ENCODE assay signal across 19 cellular contexts in genomic region chr1:109080441-109081082, GRCh38. TPM values are rescaled to one million over a fixed set of nuclear protein-coding genes. Genes with fewer than 3 reads are reported as not detected.
DNase-seq lines count a peak whose midpoint lies in the region; ATAC-seq, FAIRE-seq and TF ChIP-seq lines count a peak whose summit lies in the region.
"Had no signal": no experiment of that assay in that cellular context is flagged by ENCODE, and none has a peak within 500 bp of the region (broad histone marks: within the 10 kb centered on the region; RNA-seq: fewer than 3 reads in every experiment).

No MANE protein-coding gene starts in this region.

- POLR2A ChIA-PET in K562 (lab: Yijun Ruan, JAX), result interaction anchor here (0.6 to 1.7 kb wide), 2 partner anchors 7 to 11 kb away, joined by 3 to 4 read pairs; no protein-coding TSS in a partner anchor
- POLR2A ChIA-PET in activated CD8-positive, alpha-beta T cell treated with anti-CD3 and anti-CD28 coated beads for 36 hours (lab: Charles Lee), result no interaction called here

- H3K27me3 ChIP-seq in HUES6 (ENCODE audit: control insufficient read depth, insufficient read depth, low read length), result no peaks in the 10 kb centered on the region
- H3K27me3 ChIP-seq in K562 (ENCODE audit: control insufficient read depth in 2 of 2, insufficient read depth in 2 of 2, low read length in 2 of 2), result no peaks in the 10 kb centered on the region
- H3K27me3 ChIP-seq in lower lobe of right lung (ENCODE audit: low read depth), result no peaks in the 10 kb centered on the region
- H3K27me3 ChIP-seq in thoracic aorta (replicated peaks; ENCODE audit: insufficient read depth), result no peaks in the 10 kb centered on the region
- H3K27me3 ChIP-seq: adrenal gland had no signal

- no peak overlapping the region for H3K4me3 Mint-ChIP-seq in activated CD8-positive, alpha-beta T cell treated with anti-CD3 and anti-CD28 coated beads for 36 hours
- H3K4me3 Mint-ChIP-seq: activated CD4-positive, alpha-beta memory T cell treated with anti-CD3 and anti-CD28 coated beads for 36 hours; activated T-cell treated with anti-CD3 and anti-CD28 coated beads, Interleukin-2, amount 50 U/mL, for 72 hours had no signal

- no peaks in the 10 kb centered on the region for H4K20me1 ChIP-seq in K562 (replicated peaks; ENCODE audit: control insufficient read depth, insufficient read depth, low read length)

- no peak for TF ChIP-seq POLR2A in K562 (conservative IDR thresholded peaks at IDR 0.05)

- no peaks in the 10 kb centered on the region for H3K36me3 Mint-ChIP-seq in activated CD8-positive, alpha-beta T cell treated with anti-CD3 and anti-CD28 coated beads for 36 hours (ENCODE audit: low read depth)

- H3K9me1 ChIP-seq in K562 (ENCODE audit: control insufficient read depth, insufficient read depth, low read length), result no peaks in the 10 kb centered on the region

- TF ChIP-seq CTCF in K562 (IDR thresholded peaks at IDR 0.05 in 2 of 3, conservative IDR thresholded peaks at IDR 0.05 in 1 of 3; ENCODE audit: insufficient read depth in 2 of 3, low read depth in 1 of 3, low read length in 3 of 3) (no peak), lower lobe of right lung (IDR thresholded peaks at IDR 0.05) (no peak), thoracic aorta (IDR thresholded peaks at IDR 0.05) (no peak)
- no peak for TF ChIP-seq CTCF in activated CD8-positive, alpha-beta T cell treated with anti-CD3 and anti-CD28 coated beads for 36 hours (IDR thresholded peaks at IDR 0.05)

- in situ Hi-C loops in K562 (cut with MboI), result no loop called here

- H3K9me3 Mint-ChIP-seq in activated CD8-positive, alpha-beta T cell treated with anti-CD3 and anti-CD28 coated beads for 36 hours, result no peaks in the 10 kb centered on the region
- H3K9me3 Mint-ChIP-seq: activated CD4-positive, alpha-beta memory T cell treated with anti-CD3 and anti-CD28 coated beads for 36 hours; activated T-cell treated with anti-CD3 and anti-CD28 coated beads, Interleukin-2, amount 50 U/mL, for 72 hours had no signal

- peaks cover 3% of the 10 kb centered on the region for H3K4me1 Mint-ChIP-seq in activated CD8-positive, alpha-beta T cell treated with anti-CD3 and anti-CD28 coated beads for 36 hours (ENCODE audit: low read depth)

- H3K27ac ChIP-seq in HUES6 (ENCODE audit: low read depth, low read length) (peak overlapping the region; percentile 0; the same call in 1 of the 2 replicates), K562 (ENCODE audit: extremely low read depth, low read depth, low read length) (peak overlapping the region; percentile 74; the same call in 2 of the 3 replicates), lower lobe of right lung (peak overlapping the region; percentile 65), thoracic aorta (peak overlapping the region; percentile 63 to 74)

- no TSS peak for BruUV-seq in K562 (replicated peaks; lab: Mats Ljungman, UMichigan)

- H3K4me1 ChIP-seq in HUES6 (ENCODE audit: control insufficient read depth, insufficient read depth, low read length), result peaks cover 18% of the 10 kb centered on the region
- H3K4me1 ChIP-seq in K562 (replicated peaks in 1 of 2; ENCODE audit: control insufficient read depth in 2 of 2, insufficient read depth in 2 of 2, low read length in 2 of 2), result peaks cover 23 to 39% of the 10 kb centered on the region in 2 experiments
- peaks cover 12% of the 10 kb centered on the region for H3K4me1 ChIP-seq in lower lobe of right lung
- H3K4me1 ChIP-seq in thoracic aorta (ENCODE audit: control insufficient read depth in 1 of 2, low read depth in 2 of 2), result peaks cover 0 to 28% of the 10 kb centered on the region in 2 donors

- TF ChIP-seq RAD21 in K562 (CRISPR knock-in tag; conservative IDR thresholded peaks at IDR 0.05 in 1 of 2, IDR thresholded peaks at IDR 0.05 in 1 of 2), result no peak

- H3K4me3 ChIP-seq in HUES6 (ENCODE audit: low read depth, low read length) (no peak overlapping the region), K562 (no peak overlapping the region), lower lobe of right lung (no peak overlapping the region), thoracic aorta (no peak overlapping the region)
- H3K4me3 ChIP-seq: adrenal gland had no signal

- no peak for ATAC-seq in K562
- ATAC-seq in lower lobe of right lung, result no peak
- ATAC-seq in thoracic aorta (ENCODE audit: insufficient number of reproducible peaks, low FRiP score, low read depth), result no peak
- no peak for ATAC-seq in GM21576 (IDR thresholded peaks at IDR 0.05; ENCODE audit: unreplicated experiment)
- ATAC-seq in activated CD8-positive, alpha-beta T cell treated with anti-CD3 and anti-CD28 coated beads for 36 hours, result no peak
- ATAC-seq in GM18517 (IDR thresholded peaks at IDR 0.05; ENCODE audit: unreplicated experiment), result no peak
- ATAC-seq: activated T-cell treated with anti-CD3 and anti-CD28 coated beads, Interleukin-2, amount 50 U/mL, for 72 hours; Panc1; stimulated activated naive CD8-positive, alpha-beta T cell treated with anti-CD3 and anti-CD28 coated beads, Interleukin-15, Interleukin-2, amounts not matched to agents 100 U/mL and 50 U/mL, for 24 hours had no signal

- H3K9ac ChIP-seq in HUES6 (ENCODE audit: low read length) (no peak overlapping the region), K562 (ENCODE audit: insufficient read depth in 1 of 2, low read depth in 2 of 2, low read length in 2 of 2) (peak overlapping the region; percentile 18 to 68; a peak in 3 of 4 replicates)

- no peak for FAIRE-seq in K562 (lab: Jason Lieb, UNC)
- FAIRE-seq: kidney had no signal

- intact Hi-C loops in K562 (cut with micrococcal nuclease) (no loop called here), lower lobe of right lung (cut with DNase I) (no loop called here)
- intact Hi-C loops in activated CD8-positive, alpha-beta T cell treated with anti-CD3 and anti-CD28 coated beads for 36 hours (cut with micrococcal nuclease), result no loop called here

- no peaks in the 10 kb centered on the region for H3K27me3 Mint-ChIP-seq in activated CD8-positive, alpha-beta T cell treated with anti-CD3 and anti-CD28 coated beads for 36 hours
- H3K27me3 Mint-ChIP-seq: activated CD4-positive, alpha-beta memory T cell treated with anti-CD3 and anti-CD28 coated beads for 36 hours had no signal

- H3K9me3 ChIP-seq in HUES6 (ENCODE audit: control insufficient read depth, insufficient read depth, low read depth, low read length) (no peaks in the 10 kb centered on the region), K562 (replicated peaks; ENCODE audit: control insufficient read depth, insufficient read depth, low read depth, low read length) (no peaks in the 10 kb centered on the region), lower lobe of right lung (no peaks in the 10 kb centered on the region), thoracic aorta (no peaks in the 10 kb centered on the region)
- H3K9me3 ChIP-seq: adrenal gland had no signal

- 73% methylated on average over 5 of the region's 5 CpGs for WGBS in K562 (ENCODE audit: insufficient coverage, low coverage, missing lambda C conversion rate)

- H3K36me3 ChIP-seq in HUES6 (ENCODE audit: control insufficient read depth, insufficient read depth, low read length) (peaks cover 2% of the 10 kb centered on the region; the same call in 1 of the 2 replicates), K562 (ENCODE audit: control insufficient read depth, insufficient read depth, low read length) (no peaks in the 10 kb centered on the region), lower lobe of right lung (no peaks in the 10 kb centered on the region), thoracic aorta (no peaks in the 10 kb centered on the region)
- H3K36me3 ChIP-seq: adrenal gland had no signal

- no peak for TF ChIP-seq EP300 in K562 (IDR thresholded peaks at IDR 0.05; ENCODE audit: low read length)

- H2AFZ ChIP-seq in K562 (ENCODE audit: low read depth, low read length), result peak overlapping the region; percentile 99

- peak overlapping the region; percentile 70 for H3K4me2 ChIP-seq in K562 (ENCODE audit: insufficient read depth, low read length)

- H3K79me2 ChIP-seq in K562 (ENCODE audit: control insufficient read depth, insufficient read depth, low read length), result peaks cover 3% of the 10 kb centered on the region

- H3K27ac Mint-ChIP-seq in activated CD8-positive, alpha-beta T cell treated with anti-CD3 and anti-CD28 coated beads for 36 hours, result no peak overlapping the region
- H3K27ac Mint-ChIP-seq: activated CD4-positive, alpha-beta memory T cell treated with anti-CD3 and anti-CD28 coated beads for 36 hours; activated T-cell treated with anti-CD3 and anti-CD28 coated beads, Interleukin-2, amount 50 U/mL, for 72 hours had no signal

- CTCF ChIA-PET in K562 (lab: Yijun Ruan, JAX; ENCODE audit: low intra/inter-chr PET ratio), result interaction anchor here (1.1 kb wide), 1 partner anchor 9 kb away, joined by 3 read pairs; no protein-coding TSS in a partner anchor
- CTCF ChIA-PET in activated CD8-positive, alpha-beta T cell treated with anti-CD3 and anti-CD28 coated beads for 36 hours (lab: Charles Lee), result no interaction called here

- DNase-seq in K562 (ENCODE audit: extremely low read depth in 1 of 4, low spot score in 3 of 4), result no peak
- no peak for DNase-seq in lower lobe of right lung
- no peak for DNase-seq in thoracic aorta (ENCODE audit: low spot score)
- DNase-seq in NCI-H146 (lab: John Stamatoyannopoulos, UW), result no peak
- DNase-seq in activated CD8-positive, alpha-beta T cell treated with anti-CD3 and anti-CD28 coated beads for 36 hours, result no peak
- DNase-seq: activated CD4-positive, alpha-beta memory T cell treated with anti-CD3 and anti-CD28 coated beads for 36 hours; activated T-cell treated with anti-CD3 and anti-CD28 coated beads, Interleukin-2, amount 50 U/mL, for 72 hours; adrenal gland; cerebellar nuclear complex; head of caudate nucleus; kidney; MM.1S; NCI-H2029 treated with DMSO at 0.1 percent for 48 hours; NCI-H526; stimulated activated naive CD8-positive, alpha-beta T cell treated with anti-CD3 and anti-CD28 coated beads, Interleukin-15, Interleukin-2, amounts not matched to agents 100 U/mL and 50 U/mL, for 24 hours had no signal

RNA-seq across cellular contexts. Expression of gene TAF13, which starts 4.8 kb away (rescaled TPM):
- 6.3 and 21.5 TPM in 2 replicates for total RNA-seq in K562 (2011; cell fraction: chromatin; rRNA removed; ENCODE audit: low replicate concordance)
- total RNA-seq in K562 (2011; cell fraction: nucleolus; rRNA removed), result 4.9 and 5.5 TPM in 2 replicates
- total RNA-seq in K562 (2011; cell fraction: nucleoplasm; rRNA removed), result 18.3 and 30.8 TPM in 2 replicates
- total RNA-seq in K562 (2014; rRNA removed) (22.9 and 26.6 TPM in 2 replicates), K562 (2014; rRNA removed; fragmentation: Illumina TruSeq; extraction: Trizol) (77.2 and 85.1 TPM in 2 replicates), K562 (2015; rRNA removed; fragmentation: Illumina TruSeq; extraction: Trizol) (49.2 and 52.1 TPM in 2 replicates), K562 (2021) (35.3 and 39.4 TPM in 2 replicates), lower lobe of right lung (38.8 TPM), thoracic aorta (10 to 100 TPM; 46.7 to 66.2 TPM)
- polyA plus RNA-seq in K562 (2011; rRNA removed) (35.9 and 61.5 TPM in 2 replicates), K562 (2014; fragmentation: Illumina TruSeq; extraction: Trizol) (46.7 and 57.6 TPM in 2 replicates), K562 (2014; fragmentation: Nextera tagmentation; extraction: Ambion mirVana) (10 to 100 TPM; 14.9 to 21.0 TPM), K562 (2014; rRNA removed) (38.7 and 39.6 TPM in 2 replicates)
- polyA plus RNA-seq in K562 (2011; cell fraction: cytosol; rRNA removed), result 2.8 and 14.0 TPM in 2 replicates
- polyA plus RNA-seq in K562 (2011; cell fraction: nucleus; rRNA removed), result 1.6 and 2.9 TPM in 2 replicates
- polyA plus RNA-seq in K562 (2012), result 25.8 and 65.1 TPM in 2 replicates
- 53.5 and 57.2 TPM in 2 replicates for polyA minus RNA-seq in K562 (2011; rRNA and poly(A)+ RNA removed)
- 22.9 and 30.5 TPM in 2 replicates for polyA minus RNA-seq in K562 (2011; cell fraction: cytosol; rRNA and poly(A)+ RNA removed)
- polyA minus RNA-seq in K562 (2011; cell fraction: nucleus; rRNA and poly(A)+ RNA removed), result 2.6 and 5.9 TPM in 2 replicates
- total RNA-seq in activated CD8-positive, alpha-beta T cell treated with anti-CD3 and anti-CD28 coated beads for 36 hours, result 10 to 100 TPM; 18.5 to 19.0 TPM

RNA-seq across cellular contexts. Expression of gene TMEM167B, which starts 10.0 kb away (rescaled TPM):
- total RNA-seq in K562 (2011; cell fraction: chromatin; rRNA removed; ENCODE audit: low replicate concordance), result 18.1 and 23.4 TPM in 2 replicates
- 17.2 and 20.7 TPM in 2 replicates for total RNA-seq in K562 (2011; cell fraction: nucleolus; rRNA removed)
- 28.7 and 30.7 TPM in 2 replicates for total RNA-seq in K562 (2011; cell fraction: nucleoplasm; rRNA removed)
- total RNA-seq in K562 (2014; rRNA removed) (17.2 and 25.8 TPM in 2 replicates), K562 (2014; rRNA removed; fragmentation: Illumina TruSeq; extraction: Trizol) (32.2 and 38.2 TPM in 2 replicates), K562 (2015; rRNA removed; fragmentation: Illumina TruSeq; extraction: Trizol) (29.0 and 33.4 TPM in 2 replicates), K562 (2021) (34.1 and 35.6 TPM in 2 replicates), lower lobe of right lung (45.9 TPM), thoracic aorta (10 to 100 TPM; 25.3 to 33.2 TPM)
- polyA plus RNA-seq in K562 (2011; rRNA removed) (26.0 and 26.7 TPM in 2 replicates), K562 (2014; fragmentation: Illumina TruSeq; extraction: Trizol) (35.2 and 36.4 TPM in 2 replicates), K562 (2014; fragmentation: Nextera tagmentation; extraction: Ambion mirVana) (10 to 100 TPM; 25.0 to 36.3 TPM), K562 (2014; rRNA removed) (17.2 and 26.5 TPM in 2 replicates)
- polyA plus RNA-seq in K562 (2011; cell fraction: cytosol; rRNA removed), result 10.8 and 15.9 TPM in 2 replicates
- 10.9 and 18.1 TPM in 2 replicates for polyA plus RNA-seq in K562 (2011; cell fraction: nucleus; rRNA removed)
- polyA plus RNA-seq in K562 (2012), result 29.7 and 33.2 TPM in 2 replicates
- 17.3 and 27.7 TPM in 2 replicates for polyA minus RNA-seq in K562 (2011; rRNA and poly(A)+ RNA removed)
- 15.3 and 18.0 TPM in 2 replicates for polyA minus RNA-seq in K562 (2011; cell fraction: cytosol; rRNA and poly(A)+ RNA removed)
- polyA minus RNA-seq in K562 (2011; cell fraction: nucleus; rRNA and poly(A)+ RNA removed), result 4.7 and 9.4 TPM in 2 replicates
- total RNA-seq in activated CD8-positive, alpha-beta T cell treated with anti-CD3 and anti-CD28 coated beads for 36 hours, result 10 to 100 TPM; 21.8 to 23.4 TPM

RNA-seq across cellular contexts. Expression of gene ELAPOR1, which starts 33.4 kb away (rescaled TPM):
- 0.21 and 0.62 TPM in 2 replicates for total RNA-seq in K562 (2011; cell fraction: chromatin; rRNA removed; ENCODE audit: low replicate concordance)
- total RNA-seq in K562 (2011; cell fraction: nucleolus; rRNA removed), result 0.13 and 0.17 TPM in 2 replicates
- 0.22 TPM in 1 of 2 replicates, not detected in the other for total RNA-seq in K562 (2011; cell fraction: nucleoplasm; rRNA removed)
- total RNA-seq in K562 (2014; rRNA removed) (0.09 TPM in 1 of 2 replicates, not detected in the other), K562 (2014; rRNA removed; fragmentation: Illumina TruSeq; extraction: Trizol) (0.03 and 0.25 TPM in 2 replicates), K562 (2015; rRNA removed; fragmentation: Illumina TruSeq; extraction: Trizol) (0.04 and 0.07 TPM in 2 replicates), K562 (2021) (0.20 and 0.38 TPM in 2 replicates), lower lobe of right lung (24.4 TPM), thoracic aorta (1 to 10 TPM; 1.4 to 7.2 TPM)
- polyA plus RNA-seq in K562 (2011; rRNA removed) (0.11 and 0.14 TPM in 2 replicates), K562 (2014; fragmentation: Illumina TruSeq; extraction: Trizol) (0.18 and 0.46 TPM in 2 replicates), K562 (2014; fragmentation: Nextera tagmentation; extraction: Ambion mirVana) (under 1 TPM; 0.17 to 0.21 TPM), K562 (2014; rRNA removed) (0.15 and 1.2 TPM in 2 replicates)
- polyA plus RNA-seq in K562 (2011; cell fraction: cytosol; rRNA removed), result 0.09 and 0.16 TPM in 2 replicates
- polyA plus RNA-seq in K562 (2011; cell fraction: nucleus; rRNA removed), result 0.24 TPM in 2 replicates
- polyA plus RNA-seq in K562 (2012), result 0.17 and 0.32 TPM in 2 replicates
- polyA minus RNA-seq in K562 (2011; rRNA and poly(A)+ RNA removed), result 0.09 and 0.11 TPM in 2 replicates
- not detected in 2 replicates for polyA minus RNA-seq in K562 (2011; cell fraction: cytosol; rRNA and poly(A)+ RNA removed)
- polyA minus RNA-seq in K562 (2011; cell fraction: nucleus; rRNA and poly(A)+ RNA removed), result 0.11 and 0.13 TPM in 2 replicates
- total RNA-seq in activated CD8-positive, alpha-beta T cell treated with anti-CD3 and anti-CD28 coated beads for 36 hours, result 1 to 10 TPM; 4.7 to 7.0 TPM

RNA-seq across cellular contexts. Expression of gene WDR47, which starts 38.7 kb away (rescaled TPM):
- 11.7 and 26.2 TPM in 2 replicates for total RNA-seq in K562 (2011; cell fraction: chromatin; rRNA removed; ENCODE audit: low replicate concordance)
- 6.7 and 9.2 TPM in 2 replicates for total RNA-seq in K562 (2011; cell fraction: nucleolus; rRNA removed)
- 8.9 and 9.0 TPM in 2 replicates for total RNA-seq in K562 (2011; cell fraction: nucleoplasm; rRNA removed)
- 3.5 and 3.8 TPM in 2 replicates for total RNA-seq in K562 (2014; rRNA removed)
- total RNA-seq in K562 (2014; rRNA removed; fragmentation: Illumina TruSeq; extraction: Trizol), result 6.1 and 6.8 TPM in 2 replicates
- total RNA-seq in K562 (2015; rRNA removed; fragmentation: Illumina TruSeq; extraction: Trizol), result 6.6 and 6.7 TPM in 2 replicates
- total RNA-seq in K562 (2021), result 6.1 and 9.6 TPM in 2 replicates
- 8.8 and 10.1 TPM in 2 replicates for polyA plus RNA-seq in K562 (2011; rRNA removed)
- 1.6 and 3.7 TPM in 2 replicates for polyA plus RNA-seq in K562 (2011; cell fraction: cytosol; rRNA removed)
- 6.2 and 8.8 TPM in 2 replicates for polyA plus RNA-seq in K562 (2011; cell fraction: nucleus; rRNA removed)
- polyA plus RNA-seq in K562 (2012), result 3.9 and 4.1 TPM in 2 replicates
- 4.5 and 4.9 TPM in 2 replicates for polyA plus RNA-seq in K562 (2014; fragmentation: Illumina TruSeq; extraction: Trizol)
- 1 to 10 TPM; 1.3 to 2.0 TPM for polyA plus RNA-seq in K562 (2014; fragmentation: Nextera tagmentation; extraction: Ambion mirVana)
- 3.9 and 4.0 TPM in 2 replicates for polyA plus RNA-seq in K562 (2014; rRNA removed)
- polyA minus RNA-seq in K562 (2011; rRNA and poly(A)+ RNA removed), result 16.2 and 16.3 TPM in 2 replicates
- polyA minus RNA-seq in K562 (2011; cell fraction: cytosol; rRNA and poly(A)+ RNA removed), result 5.5 and 12.3 TPM in 2 replicates
- polyA minus RNA-seq in K562 (2011; cell fraction: nucleus; rRNA and poly(A)+ RNA removed), result 7.4 and 9.4 TPM in 2 replicates
- 14.3 TPM for total RNA-seq in lower lobe of right lung
- 10 to 100 TPM; 18.7 to 20.5 TPM for total RNA-seq in thoracic aorta
- 1 to 10 TPM; 7.2 to 8.4 TPM for total RNA-seq in activated CD8-positive, alpha-beta T cell treated with anti-CD3 and anti-CD28 coated beads for 36 hours

Comparison
In these comparisons a context has a peak if more than half of its experiments do, and no peak if none do; other contexts are left out.
1. H3K27ac ChIP-seq: peak in every context shown above with its lines; median percentile 74 in K562; 68 in thoracic aorta; 65 in lower lobe of right lung; 0 in HUES6.